15 cellular contexts compared by ENCODE assay signal in the genomic region with DNA sequence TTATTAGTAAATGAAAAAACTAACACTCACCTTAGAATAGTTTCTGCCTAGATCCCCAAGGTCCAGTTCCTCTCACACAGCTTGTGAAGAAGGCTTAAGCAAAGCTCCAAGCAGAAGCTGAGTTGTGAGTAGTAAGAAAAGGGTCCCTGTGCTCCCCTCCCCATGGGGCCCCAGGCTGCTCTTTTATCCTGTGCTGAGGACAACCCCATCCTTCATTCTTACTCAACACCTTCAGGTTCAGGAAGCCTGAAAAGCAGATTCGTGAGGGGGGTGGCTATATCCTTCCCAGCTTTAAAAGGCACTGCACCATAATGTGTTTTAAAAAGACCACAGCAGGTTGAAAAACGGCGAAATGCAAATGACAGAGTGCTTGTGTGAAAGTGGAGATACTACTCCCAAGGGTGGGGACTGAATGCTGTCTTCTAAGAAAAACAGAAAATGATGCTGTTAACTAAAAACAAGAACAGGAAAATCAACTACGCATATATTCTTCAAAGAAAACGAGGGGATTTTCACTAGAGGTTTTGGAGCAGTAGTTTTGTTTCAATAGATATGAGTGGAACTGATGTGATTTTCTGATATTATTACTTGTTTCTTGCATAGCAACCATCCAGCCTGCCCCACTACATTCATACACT.
DNase-seq lines count a peak whose midpoint lies in the region; ATAC-seq and TF ChIP-seq lines count a peak whose summit lies in the region.
"Had no signal": no experiment of that assay in that cellular context is flagged by ENCODE, and none has a peak within 500 bp of the region (broad histone marks: within the 10 kb centered on the region; RNA-seq: fewer than 3 reads in every experiment).

No MANE protein-coding gene starts in this region.

- H3K27me3 Mint-ChIP-seq in WTC11 (ENCODE audit: low read depth) (no peaks in the 10 kb centered on the region), chondrocyte (ENCODE audit: low read depth) (peaks cover 8% of the 10 kb centered on the region)

- peak; percentile 78 for ATAC-seq in HG02678 (IDR thresholded peaks at IDR 0.05; ENCODE audit: unreplicated experiment)
- ATAC-seq in WTC11 = peak; percentile 62
- ATAC-seq in HG03520 (IDR thresholded peaks at IDR 0.05; ENCODE audit: unreplicated experiment) = no peak
- ATAC-seq in foreskin keratinocyte = no peak
- ATAC-seq: right cardiac atrium had no signal

- H3K27ac Mint-ChIP-seq in WTC11 (no peak overlapping the region), chondrocyte (ENCODE audit: unreplicated experiment) (no peak overlapping the region)
- H3K27ac Mint-ChIP-seq: activated T-cell treated with anti-CD3 and anti-CD28 coated beads, Interleukin-2, amount 50 U/mL, for 24 hours; B cell had no signal

- H3K27me3 ChIP-seq in foreskin keratinocyte = peaks cover 8% of the 10 kb centered on the region
- H3K27me3 ChIP-seq: brain microvascular endothelial cell had no signal

- peak; percentile 29 for DNase-seq in GM10248 (ENCODE audit: extremely low spot score)
- DNase-seq in GM19240 (ENCODE audit: insufficient read length, low spot score) = peak; percentile 12
- DNase-seq in WTC11 (ENCODE audit: low spot score) = no peak
- no peak for DNase-seq in mucosa of gallbladder (ENCODE audit: low spot score)
- DNase-seq in foreskin keratinocyte = no peak
- no peak for DNase-seq in chondrocyte (ENCODE audit: low spot score)
- DNase-seq: activated T-cell treated with anti-CD3 and anti-CD28 coated beads, Interleukin-2, amount 50 U/mL, for 24 hours; brain microvascular endothelial cell; KBM-7; kidney glomerular epithelial cell; NCI-H1417 treated with DMSO at 0.1 percent for 48 hours; right cardiac atrium had no signal

- no peaks in the 10 kb centered on the region for H3K4me1 ChIP-seq in foreskin keratinocyte

- no peak for TF ChIP-seq CTCF in GM10248 (IDR thresholded peaks at IDR 0.05; ENCODE audit: control extremely low read depth, extremely low read depth, low read depth, missing control alignments)
- no peak for TF ChIP-seq CTCF in WTC11 (IDR thresholded peaks at IDR 0.05)
- no peak for TF ChIP-seq CTCF in foreskin keratinocyte (conservative IDR thresholded peaks at IDR 0.05)
- TF ChIP-seq CTCF in chondrocyte (IDR thresholded peaks at IDR 0.05) = no peak

- CTCF ChIA-PET in GM10248 (lab: Yijun Ruan, JAX) = interaction anchor here (1.3 to 4.3 kb wide), 4 partner anchors 7 to 578 kb away, joined by 3 to 16 read pairs (median 10); no protein-coding TSS in a partner anchor
- CTCF ChIA-PET in WTC11 (lab: Charles Lee) = interaction anchor here (1.7 kb wide), 1 partner anchor 30 kb away, joined by 4 read pairs; no protein-coding TSS in a partner anchor

- H3K4me3 Mint-ChIP-seq in WTC11 = no peak overlapping the region
- H3K4me3 Mint-ChIP-seq in chondrocyte (ENCODE audit: unreplicated experiment) = no peak overlapping the region
- H3K4me3 Mint-ChIP-seq: activated T-cell treated with anti-CD3 and anti-CD28 coated beads, Interleukin-2, amount 50 U/mL, for 24 hours; B cell had no signal

- H3K36me3 Mint-ChIP-seq in WTC11 (no peaks in the 10 kb centered on the region), chondrocyte (ENCODE audit: low read depth) (peaks cover 2% of the 10 kb centered on the region)

- no peak overlapping the region for H3K27ac ChIP-seq in foreskin keratinocyte
- H3K27ac ChIP-seq: brain microvascular endothelial cell had no signal

- H3K9me3 Mint-ChIP-seq in WTC11 (no peaks in the 10 kb centered on the region), chondrocyte (ENCODE audit: low read depth) (peaks cover 4% of the 10 kb centered on the region)
- H3K9me3 Mint-ChIP-seq: activated T-cell treated with anti-CD3 and anti-CD28 coated beads, Interleukin-2, amount 50 U/mL, for 24 hours had no signal

- H3K4me1 Mint-ChIP-seq in WTC11 = peaks cover 34% of the 10 kb centered on the region
- H3K4me1 Mint-ChIP-seq in chondrocyte (ENCODE audit: low read depth) = no peaks in the 10 kb centered on the region
- H3K4me1 Mint-ChIP-seq: B cell had no signal

- POLR2A ChIA-PET in GM10248 (lab: Yijun Ruan, JAX) = no interaction called here
- POLR2A ChIA-PET in WTC11 (lab: Charles Lee) = no interaction called here

TF ChIP-seq in WTC11, 78 proteins besides CTCF, POLR2A, EP300 and RAD21:
- TF ChIP-seq, protein P1, sequence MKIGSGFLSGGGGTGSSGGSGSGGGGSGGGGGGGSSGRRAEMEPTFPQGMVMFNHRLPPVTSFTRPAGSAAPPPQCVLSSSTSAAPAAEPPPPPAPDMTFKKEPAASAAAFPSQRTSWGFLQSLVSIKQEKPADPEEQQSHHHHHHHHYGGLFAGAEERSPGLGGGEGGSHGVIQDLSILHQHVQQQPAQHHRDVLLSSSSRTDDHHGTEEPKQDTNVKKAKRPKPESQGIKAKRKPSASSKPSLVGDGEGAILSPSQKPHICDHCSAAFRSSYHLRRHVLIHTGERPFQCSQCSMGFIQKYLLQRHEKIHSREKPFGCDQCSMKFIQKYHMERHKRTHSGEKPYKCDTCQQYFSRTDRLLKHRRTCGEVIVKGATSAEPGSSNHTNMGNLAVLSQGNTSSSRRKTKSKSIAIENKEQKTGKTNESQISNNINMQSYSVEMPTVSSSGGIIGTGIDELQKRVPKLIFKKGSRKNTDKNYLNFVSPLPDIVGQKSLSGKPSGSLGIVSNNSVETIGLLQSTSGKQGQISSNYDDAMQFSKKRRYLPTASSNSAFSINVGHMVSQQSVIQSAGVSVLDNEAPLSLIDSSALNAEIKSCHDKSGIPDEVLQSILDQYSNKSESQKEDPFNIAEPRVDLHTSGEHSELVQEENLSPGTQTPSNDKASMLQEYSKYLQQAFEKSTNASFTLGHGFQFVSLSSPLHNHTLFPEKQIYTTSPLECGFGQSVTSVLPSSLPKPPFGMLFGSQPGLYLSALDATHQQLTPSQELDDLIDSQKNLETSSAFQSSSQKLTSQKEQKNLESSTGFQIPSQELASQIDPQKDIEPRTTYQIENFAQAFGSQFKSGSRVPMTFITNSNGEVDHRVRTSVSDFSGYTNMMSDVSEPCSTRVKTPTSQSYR (CRISPR knock-in tag; IDR thresholded peaks at IDR 0.05) = no peak
- TF ChIP-seq ATF1 (CRISPR knock-in tag; IDR thresholded peaks at IDR 0.05) (no peak), FOXK1 (CRISPR knock-in tag; IDR thresholded peaks at IDR 0.05) (no peak), TEAD1 (CRISPR knock-in tag; IDR thresholded peaks at IDR 0.05) (no peak), JAZF1 (CRISPR knock-in tag; IDR thresholded peaks at IDR 0.05) (no peak), JUN (CRISPR knock-in tag; IDR thresholded peaks at IDR 0.05) (no peak)

Comparison
In these comparisons a context has a peak if more than half of its experiments do, and no peak if none do; other contexts are left out.
1. DNase-seq: peak in GM10248 (single experiment) and GM19240 (single experiment); none in WTC11 (single experiment), mucosa of gallbladder (single experiment), foreskin keratinocyte (0 of 2) and chondrocyte (single experiment).
2. ATAC-seq: peak in HG02678 (single experiment) and WTC11 (single experiment); none in HG03520 (single experiment) and foreskin keratinocyte (single experiment).